Comparison of ENCODE assay signal across 1 cellular context in genomic region chr7:101303102-101303701, GRCh38.
TF ChIP-seq lines count a peak whose summit lies in the region.

No MANE protein-coding gene starts in this region.

TF ChIP-seq in IMR-90, 13 proteins besides CTCF, POLR2A, EP300 and RAD21:
- TF ChIP-seq MXI1 (IDR thresholded peaks at IDR 0.05; ENCODE audit: borderline replicate concordance, low read depth, low read length) (no peak), NFE2L2 (IDR thresholded peaks at IDR 0.05; ENCODE audit: low read depth, low read length) (no peak), MAFK (IDR thresholded peaks at IDR 0.05; ENCODE audit: low read depth, low read length) (no peak), RCOR1 (IDR thresholded peaks at IDR 0.05; ENCODE audit: insufficient replicate concordance, low read length) (no peak), USF2 (IDR thresholded peaks at IDR 0.05; ENCODE audit: low read depth, low read length) (no peak), CEBPB (IDR thresholded peaks at IDR 0.05; ENCODE audit: low read depth, low read length) (no peak)
